In the genomic region with DNA sequence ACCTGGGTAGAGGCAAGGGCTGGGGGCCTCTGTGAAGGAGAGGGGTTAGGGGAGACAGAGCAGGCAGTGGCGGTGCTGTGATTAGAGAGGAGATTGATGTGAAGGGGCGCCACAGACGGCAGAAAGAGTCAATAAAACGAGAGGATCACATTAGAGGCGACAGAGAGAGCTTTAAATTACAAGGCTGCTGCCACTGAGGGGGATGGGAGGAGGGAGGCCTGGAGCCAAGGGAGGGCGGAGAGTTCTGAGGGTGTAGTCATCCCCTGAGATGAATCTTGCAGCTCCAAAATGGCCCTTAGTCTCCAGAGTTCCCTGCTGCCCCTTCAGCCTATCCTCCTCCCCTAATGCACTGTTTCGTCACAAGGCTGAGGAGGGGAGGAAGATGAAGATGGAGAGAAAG, we compare ENCODE assay signal across 10 cellular contexts. TPM values are rescaled to one million over a fixed set of nuclear protein-coding genes. Genes with fewer than 3 reads are reported as not detected.
DNase-seq lines count a peak whose midpoint lies in the region; ATAC-seq and TF ChIP-seq lines count a peak whose summit lies in the region.
"Had no signal": no experiment of that assay in that cellular context is flagged by ENCODE, and none has a peak within 500 bp of the region (broad histone marks: within the 10 kb centered on the region; RNA-seq: fewer than 3 reads in every experiment).

No MANE protein-coding gene starts in this region.

- peak overlapping the region; percentile 72 for H3K4me2 ChIP-seq in smooth muscle cell

- WGBS in smooth muscle cell (ENCODE audit: low lambda C conversion rate) = 29% methylated on average over 4 of the region's 7 CpGs
- WGBS in tibial nerve, 2 donors = 27 to 30% methylated on average over 7 of the region's 7 CpGs

- H3K27me3 ChIP-seq in WERI-Rb-1 (ENCODE audit: insufficient read depth, low read depth, severe bottlenecking) (no peaks in the 10 kb centered on the region), smooth muscle cell (ENCODE audit: low read depth) (no peaks in the 10 kb centered on the region), tibial nerve (no peaks in the 10 kb centered on the region)

- H3F3A ChIP-seq in smooth muscle cell (ENCODE audit: low read depth) = peaks cover 18% of the 10 kb centered on the region

- no peak for TF ChIP-seq POLR2A in tibial nerve (IDR thresholded peaks at IDR 0.05)

- DNase-seq in NCI-H1417 (lab: John Stamatoyannopoulos, UW) (peak in 2 of 3 experiments; percentile 33 to 69), NCI-H1417 treated with DMSO at 0.1 percent for 48 hours (lab: John Stamatoyannopoulos, UW) (no peak), WERI-Rb-1 (peak; percentile 79), left ventricle myocardium superior (peak; percentile 48), smooth muscle cell (lab: John Stamatoyannopoulos, UW; ENCODE audit: unreplicated experiment) (no peak), tibial nerve (ENCODE audit: low spot score in 2 of 2) (no peak)
- DNase-seq: activated T-cell treated with anti-CD3 and anti-CD28 coated beads, Interleukin-2, amount 50 U/mL, for 1 hour; effector memory CD4-positive, alpha-beta T cell had no signal

- TF ChIP-seq CTCF in WERI-Rb-1 (IDR thresholded peaks at IDR 0.05; ENCODE audit: low read depth, low read length) (no peak), smooth muscle cell (IDR thresholded peaks at IDR 0.05; ENCODE audit: borderline replicate concordance, insufficient read depth, poor library complexity, severe bottlenecking) (no peak), tibial nerve (IDR thresholded peaks at IDR 0.05) (no peak)

- H3K9me3 ChIP-seq in WERI-Rb-1 (ENCODE audit: severe bottlenecking) (no peaks in the 10 kb centered on the region), smooth muscle cell (replicated peaks; ENCODE audit: low read depth) (no peaks in the 10 kb centered on the region), tibial nerve (no peaks in the 10 kb centered on the region)

- H3K4me1 ChIP-seq in smooth muscle cell (ENCODE audit: low read depth) (peaks cover 23% of the 10 kb centered on the region), tibial nerve (peaks cover 0 to 15% (median 4%) of the 10 kb centered on the region in 4 donors)

- H3K27ac ChIP-seq in WERI-Rb-1 (peak overlapping the region; percentile 76), smooth muscle cell (ENCODE audit: low read depth) (peak overlapping the region; percentile 34), tibial nerve (peak overlapping the region in 1 of 4 donors; percentile 56)

- ATAC-seq in left ventricle myocardium superior (peak; percentile 77), GM19351 (IDR thresholded peaks at IDR 0.05; ENCODE audit: unreplicated experiment) (no peak), GM21381 (IDR thresholded peaks at IDR 0.05; ENCODE audit: unreplicated experiment) (no peak)

- no peak for TF ChIP-seq EP300 in tibial nerve (IDR thresholded peaks at IDR 0.05)

- H3K79me2 ChIP-seq in smooth muscle cell (ENCODE audit: low read depth) = no peaks in the 10 kb centered on the region

- H4K20me1 ChIP-seq in smooth muscle cell (ENCODE audit: low read depth) = no peaks in the 10 kb centered on the region

- H2AFZ ChIP-seq in smooth muscle cell (ENCODE audit: low read depth) = peak overlapping the region; percentile 81

- no peaks in the 10 kb centered on the region; the same call in 1 of the 2 replicates for H3K36me3 ChIP-seq in WERI-Rb-1
- H3K36me3 ChIP-seq in smooth muscle cell (ENCODE audit: low read depth) = no peaks in the 10 kb centered on the region
- peaks cover 0 to 16% (median 0%) of the 10 kb centered on the region in 3 donors for H3K36me3 ChIP-seq in tibial nerve

- intact Hi-C loops in left ventricle myocardium superior (cut with micrococcal nuclease) = no loop called here

- H3K9ac ChIP-seq in smooth muscle cell (ENCODE audit: low read depth) = no peak overlapping the region

- peak overlapping the region; percentile 3; the same call in 1 of the 2 replicates for H3K4me3 ChIP-seq in WERI-Rb-1 (ENCODE audit: low read depth, low read length)
- H3K4me3 ChIP-seq in smooth muscle cell = no peak overlapping the region
- no peak overlapping the region for H3K4me3 ChIP-seq in tibial nerve

RNA-seq across cellular contexts. Expression of a gene that starts 12.8 kb away (rescaled TPM):
- 1.0 TPM for total RNA-seq in left ventricle myocardium superior
- 0.13 and 0.27 TPM in 2 replicates for total RNA-seq in smooth muscle cell
- 1.4 and 1.6 TPM in 2 replicates for polyA plus RNA-seq in smooth muscle cell
- total RNA-seq in tibial nerve = 1 to 10 TPM; 2.1 to 3.9 (median 2.6) TPM

RNA-seq across cellular contexts. Expression of a gene that starts 17.3 kb away (rescaled TPM):
- total RNA-seq in left ventricle myocardium superior (20.2 TPM), smooth muscle cell (5.7 and 10.2 TPM in 2 replicates), tibial nerve (10 to 100 TPM; 14.4 to 47.1 (median 25.2) TPM)
- 6.1 and 7.3 TPM in 2 replicates for polyA plus RNA-seq in smooth muscle cell

RNA-seq across cellular contexts. Expression of a gene that starts 28.8 kb away (rescaled TPM):
- total RNA-seq in left ventricle myocardium superior = 15.5 TPM
- total RNA-seq in smooth muscle cell = 45.4 and 59.3 TPM in 2 replicates
- 62.4 and 109 TPM in 2 replicates for polyA plus RNA-seq in smooth muscle cell
- 10 to 100 TPM; 30.2 to 76.8 (median 52.0) TPM for total RNA-seq in tibial nerve

RNA-seq across cellular contexts. Expression of a gene that starts 39.8 kb away (rescaled TPM):
- 0.22 TPM for total RNA-seq in left ventricle myocardium superior
- 0.54 and 2.4 TPM in 2 replicates for total RNA-seq in smooth muscle cell
- not detected in 2 replicates for polyA plus RNA-seq in smooth muscle cell
- 1 to 10 TPM; 1.2 to 2.9 (median 2.2) TPM for total RNA-seq in tibial nerve

Comparison
In these comparisons a context has a peak if more than half of its experiments do, and no peak if none do; other contexts are left out.
1. DNase-seq: peak in NCI-H1417 (2 of 3), WERI-Rb-1 (single experiment) and left ventricle myocardium superior (single experiment); none in NCI-H1417 treated with DMSO at 0.1 percent for 48 hours (single experiment), smooth muscle cell (single experiment) and tibial nerve (0 of 2).